16 cellular contexts compared by ENCODE assay signal in genomic region chr3:15347737-15348110, GRCh38. TPM values are rescaled to one million over a fixed set of nuclear protein-coding genes. Genes with fewer than 3 reads are reported as not detected.
DNase-seq lines count a peak whose midpoint lies in the region; ATAC-seq, FAIRE-seq and TF ChIP-seq lines count a peak whose summit lies in the region.
"Had no signal": no experiment of that assay in that cellular context is flagged by ENCODE, and none has a peak within 500 bp of the region (broad histone marks: within the 10 kb centered on the region; RNA-seq: fewer than 3 reads in every experiment).

No MANE protein-coding gene starts in this region.

- no peaks in the 10 kb centered on the region for H3K9me2 ChIP-seq in DOHH2 (replicated peaks; ENCODE audit: control insufficient read depth, low read length)

- H3K27me3 ChIP-seq in DOHH2 (ENCODE audit: control insufficient read depth, low read length): no peaks in the 10 kb centered on the region
- H3K27me3 ChIP-seq in small intestine (ENCODE audit: control insufficient read depth in 2 of 2, insufficient read depth in 2 of 2, low read length in 2 of 2): no peaks in the 10 kb centered on the region
- no peaks in the 10 kb centered on the region for H3K27me3 ChIP-seq in esophagus squamous epithelium
- H3K27me3 ChIP-seq: Peyer's patch, upper lobe of left lung had no signal

- peaks cover 34% of the 10 kb centered on the region for H3F3A ChIP-seq in DOHH2 (ENCODE audit: control insufficient read depth, insufficient read depth)

- no peaks in the 10 kb centered on the region for H3K79me2 ChIP-seq in DOHH2 (ENCODE audit: control insufficient read depth, low read length)

- H3K9me3 ChIP-seq in DOHH2 (ENCODE audit: control insufficient read depth, insufficient read depth, low read length) (no peaks in the 10 kb centered on the region; the same call in 1 of the 2 replicates), small intestine (ENCODE audit: control insufficient read depth, low read depth) (no peaks in the 10 kb centered on the region), esophagus squamous epithelium (peaks cover 0 to 11% (median 8%) of the 10 kb centered on the region in 3 donors)
- H3K9me3 ChIP-seq: Peyer's patch had no signal

- peak overlapping the region; percentile 49 for H3K27ac Mint-ChIP-seq in activated CD4-positive, alpha-beta T cell treated with anti-CD3 and anti-CD28 coated beads for 36 hours
- no peak overlapping the region for H3K27ac Mint-ChIP-seq in activated T-helper 1 cell treated with anti-CD3 and anti-CD28 coated beads, Interleukin-12 subunit alpha, Interleukin-12 subunit beta, Interleukin-2, Interleukin-4 antibody, amounts not matched to agents 30 ng/mL and 10 ng/mL and 1 ng/mL, durations not matched to agents 14 hours and 24 hours and 36 hours
- H3K27ac Mint-ChIP-seq in naive thymus-derived CD8-positive, alpha-beta T cell: peak overlapping the region; percentile 30 to 96 (median 76)
- H3K27ac Mint-ChIP-seq: stimulated activated effector memory CD8-positive, alpha-beta T cell treated with anti-CD3 and anti-CD28 coated beads, Interleukin-12 subunit alpha, Interleukin-12 subunit beta, amount 100 ng/mL, for 72 hours had no signal

- no peak overlapping the region for H3K27ac ChIP-seq in DOHH2 (ENCODE audit: low read depth, low read length)
- H3K27ac ChIP-seq in small intestine (ENCODE audit: low read depth in 1 of 2, low read length in 1 of 2): no peak overlapping the region
- H3K27ac ChIP-seq in esophagus squamous epithelium: no peak overlapping the region

- no peak for ATAC-seq in activated CD4-positive, alpha-beta T cell treated with anti-CD3 and anti-CD28 coated beads for 36 hours
- ATAC-seq in naive thymus-derived CD8-positive, alpha-beta T cell: no peak
- ATAC-seq: activated CD4-positive, CD25-positive, alpha-beta regulatory T cell treated with anti-CD3 and anti-CD28 coated beads, Interleukin-2, amount 50 U/mL, for 24 hours; stimulated activated effector memory CD8-positive, alpha-beta T cell treated with anti-CD3 and anti-CD28 coated beads, Interleukin-12 subunit alpha, Interleukin-12 subunit beta, amount 100 ng/mL, for 72 hours had no signal

- H3K27me3 Mint-ChIP-seq in activated CD4-positive, alpha-beta T cell treated with anti-CD3 and anti-CD28 coated beads for 36 hours: no peaks in the 10 kb centered on the region
- peaks cover 4% of the 10 kb centered on the region for H3K27me3 Mint-ChIP-seq in activated T-helper 1 cell treated with anti-CD3 and anti-CD28 coated beads, Interleukin-12 subunit alpha, Interleukin-12 subunit beta, Interleukin-2, Interleukin-4 antibody, amounts not matched to agents 30 ng/mL and 10 ng/mL and 1 ng/mL, durations not matched to agents 14 hours and 24 hours and 36 hours (ENCODE audit: insufficient read depth)
- H3K27me3 Mint-ChIP-seq in naive thymus-derived CD8-positive, alpha-beta T cell: no peaks in the 10 kb centered on the region

- H3K4me1 ChIP-seq in DOHH2 (ENCODE audit: control insufficient read depth, low read length) (peaks cover 61% of the 10 kb centered on the region), small intestine (ENCODE audit: control insufficient read depth in 2 of 2, insufficient read depth in 1 of 2, low read depth in 1 of 2, low read length in 1 of 2) (no peaks in the 10 kb centered on the region), esophagus squamous epithelium (peaks cover 0 to 16% (median 0%) of the 10 kb centered on the region in 3 donors)

- no peak for TF ChIP-seq POLR2A in esophagus squamous epithelium (IDR thresholded peaks at IDR 0.05)

- H3K4me2 ChIP-seq in DOHH2 (ENCODE audit: low read length): peak overlapping the region; percentile 23

- peaks cover 16% of the 10 kb centered on the region for H3K9me3 Mint-ChIP-seq in activated CD4-positive, alpha-beta T cell treated with anti-CD3 and anti-CD28 coated beads for 36 hours (ENCODE audit: low read depth)
- peaks cover 20% of the 10 kb centered on the region for H3K9me3 Mint-ChIP-seq in activated T-helper 1 cell treated with anti-CD3 and anti-CD28 coated beads, Interleukin-12 subunit alpha, Interleukin-12 subunit beta, Interleukin-2, Interleukin-4 antibody, amounts not matched to agents 30 ng/mL and 10 ng/mL and 1 ng/mL, durations not matched to agents 14 hours and 24 hours and 36 hours
- peaks cover 0 to 11% (median 2%) of the 10 kb centered on the region in 9 donors for H3K9me3 Mint-ChIP-seq in naive thymus-derived CD8-positive, alpha-beta T cell
- H3K9me3 Mint-ChIP-seq: stimulated activated effector memory CD8-positive, alpha-beta T cell treated with anti-CD3 and anti-CD28 coated beads, Interleukin-12 subunit alpha, Interleukin-12 subunit beta, amount 100 ng/mL, for 72 hours had no signal

- no peaks in the 10 kb centered on the region for H4K20me1 ChIP-seq in DOHH2 (ENCODE audit: control insufficient read depth, insufficient read depth, low read depth, low read length)

- no peak for DNase-seq in activated CD4-positive, alpha-beta T cell treated with anti-CD3 and anti-CD28 coated beads for 36 hours
- no peak for DNase-seq in activated CD4-positive, alpha-beta T cell treated with anti-CD3 and anti-CD28 coated beads for 4 hours
- DNase-seq in activated T-helper 1 cell treated with anti-CD3 and anti-CD28 coated beads, Interleukin-12 subunit alpha, Interleukin-12 subunit beta, Interleukin-2, Interleukin-4 antibody, amounts not matched to agents 30 ng/mL and 10 ng/mL and 1 ng/mL, durations not matched to agents 14 hours and 24 hours and 36 hours (ENCODE audit: low spot score): no peak
- no peak for DNase-seq in naive thymus-derived CD8-positive, alpha-beta T cell
- DNase-seq in NCI-H524 treated with DMSO at 0.1 percent for 48 hours (lab: John Stamatoyannopoulos, UW) (no peak), small intestine (no peak), esophagus squamous epithelium (lab: John Stamatoyannopoulos, UW) (no peak)
- DNase-seq: anterior cingulate cortex, foreskin fibroblast, NCI-H2081 treated with DMSO at 0.1 percent for 48 hours, NCI-H526, Peyer's patch, upper lobe of left lung had no signal

- CTCF ChIA-PET in activated CD4-positive, alpha-beta T cell treated with anti-CD3 and anti-CD28 coated beads for 36 hours (lab: Charles Lee): interaction anchor here (1.0 to 2.5 kb wide), 3 partner anchors 15 to 147 kb away, joined by 4 to 11 read pairs (median 4); partner anchors contain the start of gene SH3BP5

- no peak overlapping the region for H3K4me3 Mint-ChIP-seq in activated CD4-positive, alpha-beta T cell treated with anti-CD3 and anti-CD28 coated beads for 36 hours
- H3K4me3 Mint-ChIP-seq in activated T-helper 1 cell treated with anti-CD3 and anti-CD28 coated beads, Interleukin-12 subunit alpha, Interleukin-12 subunit beta, Interleukin-2, Interleukin-4 antibody, amounts not matched to agents 30 ng/mL and 10 ng/mL and 1 ng/mL, durations not matched to agents 14 hours and 24 hours and 36 hours: peak overlapping the region; percentile 53
- peak overlapping the region; percentile 2 to 89 (median 68) for H3K4me3 Mint-ChIP-seq in naive thymus-derived CD8-positive, alpha-beta T cell
- H3K4me3 Mint-ChIP-seq: stimulated activated effector memory CD8-positive, alpha-beta T cell treated with anti-CD3 and anti-CD28 coated beads, Interleukin-12 subunit alpha, Interleukin-12 subunit beta, amount 100 ng/mL, for 72 hours had no signal

- peaks cover 34% of the 10 kb centered on the region for H3K4me1 Mint-ChIP-seq in activated CD4-positive, alpha-beta T cell treated with anti-CD3 and anti-CD28 coated beads for 36 hours
- H3K4me1 Mint-ChIP-seq in activated T-helper 1 cell treated with anti-CD3 and anti-CD28 coated beads, Interleukin-12 subunit alpha, Interleukin-12 subunit beta, Interleukin-2, Interleukin-4 antibody, amounts not matched to agents 30 ng/mL and 10 ng/mL and 1 ng/mL, durations not matched to agents 14 hours and 24 hours and 36 hours (ENCODE audit: low read depth): peaks cover 34% of the 10 kb centered on the region
- peaks cover 22 to 60% (median 39%) of the 10 kb centered on the region in 4 donors for H3K4me1 Mint-ChIP-seq in naive thymus-derived CD8-positive, alpha-beta T cell

- POLR2A ChIA-PET in activated CD4-positive, alpha-beta T cell treated with anti-CD3 and anti-CD28 coated beads for 36 hours (lab: Charles Lee): no interaction called here
- POLR2A ChIA-PET in naive thymus-derived CD8-positive, alpha-beta T cell (lab: Charles Lee): interaction anchor here (0.7 kb wide), 1 partner anchor 77 kb away, joined by 4 read pairs; no protein-coding TSS in a partner anchor

- peaks cover 5% of the 10 kb centered on the region for H3K36me3 Mint-ChIP-seq in activated CD4-positive, alpha-beta T cell treated with anti-CD3 and anti-CD28 coated beads for 36 hours (ENCODE audit: low read depth)
- peaks cover 4% of the 10 kb centered on the region for H3K36me3 Mint-ChIP-seq in activated T-helper 1 cell treated with anti-CD3 and anti-CD28 coated beads, Interleukin-12 subunit alpha, Interleukin-12 subunit beta, Interleukin-2, Interleukin-4 antibody, amounts not matched to agents 30 ng/mL and 10 ng/mL and 1 ng/mL, durations not matched to agents 14 hours and 24 hours and 36 hours (ENCODE audit: low read depth)
- H3K36me3 Mint-ChIP-seq in naive thymus-derived CD8-positive, alpha-beta T cell: peaks cover 0 to 2% (median 0%) of the 10 kb centered on the region in 3 donors
- H3K36me3 Mint-ChIP-seq: stimulated activated effector memory CD8-positive, alpha-beta T cell treated with anti-CD3 and anti-CD28 coated beads, Interleukin-12 subunit alpha, Interleukin-12 subunit beta, amount 100 ng/mL, for 72 hours had no signal

- no peak for FAIRE-seq in small intestine (lab: Jason Lieb, UNC)

- H3K36me3 ChIP-seq in DOHH2 (ENCODE audit: control insufficient read depth, low read length): no peaks in the 10 kb centered on the region
- no peaks in the 10 kb centered on the region for H3K36me3 ChIP-seq in small intestine (ENCODE audit: control insufficient read depth in 2 of 2, insufficient read depth in 2 of 2, low read length in 2 of 2)
- H3K36me3 ChIP-seq in esophagus squamous epithelium: no peaks in the 10 kb centered on the region
- H3K36me3 ChIP-seq: Peyer's patch, upper lobe of left lung had no signal

- H3K4me3 ChIP-seq in DOHH2 (ENCODE audit: low read length) (no peak overlapping the region), small intestine (ENCODE audit: low read depth in 1 of 2, low read length in 2 of 2) (no peak overlapping the region), esophagus squamous epithelium (no peak overlapping the region)
- H3K4me3 ChIP-seq: Peyer's patch, upper lobe of left lung had no signal

- intact Hi-C loops in activated CD4-positive, alpha-beta T cell treated with anti-CD3 and anti-CD28 coated beads for 36 hours (cut with DNase I, micrococcal nuclease): no loop called here
- intact Hi-C loops in activated T-helper 1 cell treated with anti-CD3 and anti-CD28 coated beads, Interleukin-12 subunit alpha, Interleukin-12 subunit beta, Interleukin-2, Interleukin-4 antibody, amounts not matched to agents 30 ng/mL and 10 ng/mL and 1 ng/mL, durations not matched to agents 14 hours and 24 hours and 36 hours (cut with micrococcal nuclease): no loop called here
- intact Hi-C loops in esophagus squamous epithelium (cut with DNase I): no loop called here

- whole genome bisulfite sequencing in small intestine, 3 donors: 70 to 83% (median 75%) methylated on average over 3 of the region's 3 CpGs
- 56 to 67% methylated on average over 3 of the region's 3 CpGs for WGBS in esophagus squamous epithelium, 2 donors

- TF ChIP-seq CTCF in DOHH2 (IDR thresholded peaks at IDR 0.05; ENCODE audit: low read depth, low read length, poor library complexity, severe bottlenecking) (no peak), esophagus squamous epithelium (IDR thresholded peaks at IDR 0.05) (no peak)

RNA-seq across cellular contexts. Expression of gene SH3BP5, which starts 15.3 kb away (rescaled TPM):
- total RNA-seq in activated CD4-positive, alpha-beta T cell treated with anti-CD3 and anti-CD28 coated beads for 36 hours: 1 to 10 TPM; 8.9 to 9.4 TPM
- 28.0 and 30.3 TPM in 2 replicates for total RNA-seq in activated T-helper 1 cell treated with anti-CD3 and anti-CD28 coated beads, Interleukin-12 subunit alpha, Interleukin-12 subunit beta, Interleukin-2, Interleukin-4 antibody, amounts not matched to agents 30 ng/mL and 10 ng/mL and 1 ng/mL, durations not matched to agents 14 hours and 24 hours and 36 hours
- total RNA-seq in naive thymus-derived CD8-positive, alpha-beta T cell: 1 to 10 TPM; 4.4 to 4.8 TPM
- 10 to 100 TPM; 12.1 to 26.1 (median 13.7) TPM for polyA plus RNA-seq in naive thymus-derived CD8-positive, alpha-beta T cell
- 10 to 100 TPM in 2 of 3 donors, 1 to 10 TPM in 1; 4.9 to 24.0 (median 14.3) TPM for polyA plus RNA-seq in small intestine
- 10 to 100 TPM in 3 of 4 donors, 1 to 10 TPM in 1; 8.5 to 33.8 (median 18.0) TPM for total RNA-seq in esophagus squamous epithelium
